ENCODE assay signal across 15 cellular contexts in the genomic region with DNA sequence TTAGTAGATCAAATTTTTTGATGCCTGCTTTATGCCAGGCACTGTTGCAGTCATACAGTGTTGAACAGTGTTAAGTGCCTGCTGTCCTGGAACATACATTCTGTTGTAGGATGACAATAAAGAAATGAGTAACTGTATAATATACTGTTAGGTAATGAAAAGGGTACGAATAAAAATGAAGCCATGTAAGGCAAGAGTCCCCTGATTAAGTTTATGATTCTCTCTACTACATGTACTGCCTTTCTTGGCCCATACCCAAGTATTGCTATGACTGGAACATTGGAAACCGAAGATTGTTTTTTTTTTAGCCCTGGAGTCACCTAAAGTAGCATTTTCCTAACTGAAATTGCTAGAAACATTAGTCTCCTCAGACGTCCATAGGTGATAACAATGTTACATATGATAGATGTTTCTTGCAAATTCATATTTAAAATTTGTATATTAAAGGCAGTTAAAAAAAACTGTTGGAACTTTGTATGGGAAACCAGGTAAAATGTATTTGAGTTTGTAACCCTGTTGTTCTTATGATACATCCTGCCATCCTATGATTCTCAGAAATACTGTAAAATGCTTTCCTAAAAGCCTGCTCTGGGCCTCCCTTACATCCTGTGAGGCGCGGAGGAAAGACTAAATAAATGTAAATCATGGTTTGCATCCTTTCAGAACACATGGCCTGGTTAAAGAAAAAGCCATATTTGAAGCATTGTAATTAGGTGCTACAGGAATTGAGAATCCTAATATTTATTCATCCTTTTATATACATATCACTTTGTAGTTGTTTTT.
DNase-seq lines count a peak whose midpoint lies in the region; ATAC-seq and TF ChIP-seq lines count a peak whose summit lies in the region.
"Had no signal": no experiment of that assay in that cellular context is flagged by ENCODE, and none has a peak within 500 bp of the region (broad histone marks: within the 10 kb centered on the region; RNA-seq: fewer than 3 reads in every experiment).

No MANE protein-coding gene starts in this region.

- no peak for ATAC-seq in central memory CD8-positive, alpha-beta T cell (replicated peaks; ENCODE audit: extremely low read depth, poor library complexity, severe bottlenecking)
- ATAC-seq in stimulated activated naive CD8-positive, alpha-beta T cell treated with anti-CD3 and anti-CD28 coated beads, Interleukin-15, Interleukin-2, amounts not matched to agents 100 U/mL and 50 U/mL, for 24 hours = peak; percentile 52
- ATAC-seq in HG02938 (IDR thresholded peaks at IDR 0.05; ENCODE audit: unreplicated experiment) (no peak), GM18517 (IDR thresholded peaks at IDR 0.05; ENCODE audit: unreplicated experiment) (no peak)

- H3K4me1 Mint-ChIP-seq in activated naive CD4-positive, alpha-beta T cell treated with anti-CD3 and anti-CD28 coated beads, Interleukin-2, amount 10 ng/mL, durations not matched to agents 7 days and 5 days = peaks cover 79% of the 10 kb centered on the region
- peaks cover 60% of the 10 kb centered on the region for H3K4me1 Mint-ChIP-seq in central memory CD8-positive, alpha-beta T cell

- peak overlapping the region; percentile 3 for H3K9ac ChIP-seq in Loucy (ENCODE audit: low read depth, low read length, poor library complexity, severe bottlenecking)

- H3K4me3 Mint-ChIP-seq in activated naive CD4-positive, alpha-beta T cell treated with anti-CD3 and anti-CD28 coated beads, Interleukin-2, amount 10 ng/mL, durations not matched to agents 7 days and 5 days = peak overlapping the region; percentile 60
- H3K4me3 Mint-ChIP-seq in central memory CD8-positive, alpha-beta T cell = no peak overlapping the region

- H3K4me3 ChIP-seq in Loucy (ENCODE audit: low read length, poor library complexity, severe bottlenecking) = peak overlapping the region; percentile 6
- H3K4me3 ChIP-seq: upper lobe of left lung had no signal

- no peak overlapping the region for H2AFZ ChIP-seq in Loucy (ENCODE audit: low read length)

- TF ChIP-seq CTCF in Loucy (conservative IDR thresholded peaks at IDR 0.05; ENCODE audit: low read length) = no peak

- CTCF ChIA-PET in activated naive CD4-positive, alpha-beta T cell treated with anti-CD3 and anti-CD28 coated beads, Interleukin-2, amount 10 ng/mL, durations not matched to agents 7 days and 5 days (lab: Charles Lee) = no interaction called here

- H3K4me1 ChIP-seq in Loucy (ENCODE audit: insufficient read depth, low read length, poor library complexity, severe bottlenecking) = peaks cover 54% of the 10 kb centered on the region

- no peaks in the 10 kb centered on the region for H3K27me3 ChIP-seq in Loucy (ENCODE audit: insufficient read depth, low read length, poor library complexity, severe bottlenecking)
- H3K27me3 ChIP-seq: upper lobe of left lung had no signal

- peaks cover 45% of the 10 kb centered on the region for H3K36me3 ChIP-seq in Loucy (ENCODE audit: insufficient read depth, low read length)

- no peak for DNase-seq in activated naive CD4-positive, alpha-beta T cell treated with anti-CD3 and anti-CD28 coated beads, Interleukin-2, amount 10 ng/mL, durations not matched to agents 7 days and 5 days
- no peak for DNase-seq in activated naive CD4-positive, alpha-beta T cell treated with anti-CD3 and anti-CD28 coated beads, Interleukin-2, amount 50 U/mL, for 16 hours
- no peak for DNase-seq in central memory CD8-positive, alpha-beta T cell (ENCODE audit: low spot score in 2 of 2)
- no peak for DNase-seq in stimulated activated naive CD8-positive, alpha-beta T cell treated with anti-CD3 and anti-CD28 coated beads, Interleukin-15, Interleukin-2, amounts not matched to agents 100 U/mL and 50 U/mL, for 24 hours
- DNase-seq in DMS 273 (lab: John Stamatoyannopoulos, UW; ENCODE audit: unreplicated experiment) = no peak
- DNase-seq: cerebellar nuclear complex; DMS 273 treated with DMSO at 0.1 percent for 48 hours; KBM-7; NCI-H1417 treated with DMSO at 0.1 percent for 48 hours; NCI-H510A; stimulated activated CD4-positive, alpha-beta T cell treated with anti-CD3 and anti-CD28 coated beads, Interleukin-1b, Interleukin-23, amount 100 ng/mL, for 48 hours; upper lobe of left lung had no signal

- H3K27ac Mint-ChIP-seq in activated naive CD4-positive, alpha-beta T cell treated with anti-CD3 and anti-CD28 coated beads, Interleukin-2, amount 10 ng/mL, durations not matched to agents 7 days and 5 days = peak overlapping the region; percentile 91
- peak overlapping the region; percentile 29 for H3K27ac Mint-ChIP-seq in central memory CD8-positive, alpha-beta T cell (ENCODE audit: low read depth)

- no peaks in the 10 kb centered on the region for H3K9me3 ChIP-seq in Loucy (ENCODE audit: insufficient read depth, low read depth, low read length)
- H3K9me3 ChIP-seq: upper lobe of left lung had no signal

- peaks cover 83% of the 10 kb centered on the region for H3K36me3 Mint-ChIP-seq in activated naive CD4-positive, alpha-beta T cell treated with anti-CD3 and anti-CD28 coated beads, Interleukin-2, amount 10 ng/mL, durations not matched to agents 7 days and 5 days
- H3K36me3 Mint-ChIP-seq in central memory CD8-positive, alpha-beta T cell (ENCODE audit: insufficient read depth) = peaks cover 60% of the 10 kb centered on the region

- H3K9me2 ChIP-seq in Loucy (replicated peaks; ENCODE audit: low read depth, low read length) = no peaks in the 10 kb centered on the region

- H3K4me2 ChIP-seq in Loucy (ENCODE audit: low read depth, low read length, poor library complexity, severe bottlenecking) = peak overlapping the region; percentile 93

- peaks cover 30% of the 10 kb centered on the region for H4K20me1 ChIP-seq in Loucy (ENCODE audit: insufficient read depth, low read length, poor library complexity, severe bottlenecking)

- H3F3A ChIP-seq in Loucy (ENCODE audit: low read depth) = no peaks in the 10 kb centered on the region

- H3K27me3 Mint-ChIP-seq in activated naive CD4-positive, alpha-beta T cell treated with anti-CD3 and anti-CD28 coated beads, Interleukin-2, amount 10 ng/mL, durations not matched to agents 7 days and 5 days = no peaks in the 10 kb centered on the region
- H3K27me3 Mint-ChIP-seq in central memory CD8-positive, alpha-beta T cell = no peaks in the 10 kb centered on the region

- H3K9me3 Mint-ChIP-seq in activated naive CD4-positive, alpha-beta T cell treated with anti-CD3 and anti-CD28 coated beads, Interleukin-2, amount 10 ng/mL, durations not matched to agents 7 days and 5 days = no peaks in the 10 kb centered on the region
- H3K9me3 Mint-ChIP-seq in central memory CD8-positive, alpha-beta T cell = no peaks in the 10 kb centered on the region

- peaks cover 65% of the 10 kb centered on the region for H3K79me2 ChIP-seq in Loucy (ENCODE audit: insufficient read depth, low read length)
